Comparison of ENCODE assay signal across 11 cellular contexts in the genomic region with DNA sequence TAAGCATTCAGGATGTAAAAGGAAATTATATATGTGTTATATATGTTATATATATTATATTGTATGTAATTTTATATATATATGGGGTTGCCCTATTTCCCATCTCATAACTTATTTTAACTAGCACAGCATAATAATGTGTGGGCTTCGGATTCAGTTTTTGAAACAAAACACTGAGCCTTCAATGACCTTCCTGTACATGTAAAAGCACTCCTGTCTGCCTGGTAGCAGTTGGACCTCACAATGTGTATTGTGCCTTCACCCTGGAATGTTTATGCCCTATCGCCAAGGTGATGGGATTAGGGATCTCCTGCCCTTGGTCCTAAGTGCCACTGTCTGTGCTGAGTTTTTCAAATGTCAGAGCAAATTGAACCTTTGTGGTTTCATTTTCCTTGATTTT.
DNase-seq lines count a peak whose midpoint lies in the region; ATAC-seq lines count a peak whose summit lies in the region.
"Had no signal": no experiment of that assay in that cellular context is flagged by ENCODE, and none has a peak within 500 bp of the region (broad histone marks: within the 10 kb centered on the region; RNA-seq: fewer than 3 reads in every experiment).

No MANE protein-coding gene starts in this region.

- DNase-seq in stimulated activated CD4-positive, alpha-beta T cell treated with anti-CD3 and anti-CD28 coated beads, Interleukin-15, amount 100 ng/mL, for 24 hours = peak; percentile 15
- DNase-seq in stimulated activated CD4-positive, alpha-beta T cell treated with anti-CD3 and anti-CD28 coated beads, Interleukin-4, amount 100 ng/mL, for 4 hours = no peak
- DNase-seq in SJSA1 (ENCODE audit: low read depth in 1 of 2, low spot score in 2 of 2) (peak; percentile 2 to 81), left ventricle myocardium superior (no peak), H7 (no peak), occipital lobe (lab: John Stamatoyannopoulos, UW) (no peak)
- no peak for DNase-seq in activated T-helper 1 cell treated with anti-CD3 and anti-CD28 coated beads, Interleukin-12 subunit alpha, Interleukin-12 subunit beta, Interleukin-2, Interleukin-4 antibody, amounts not matched to agents 30 ng/mL and 10 ng/mL and 1 ng/mL, durations not matched to agents 14 hours and 24 hours and 36 hours (ENCODE audit: low spot score)
- DNase-seq in effector CD8-positive, alpha-beta T cell (lab: John Stamatoyannopoulos, UW) = no peak
- DNase-seq: activated naive CD8-positive, alpha-beta T cell treated with anti-CD3 and anti-CD28 coated beads, Interleukin-2, amount 10 ng/mL, durations not matched to agents 7 days and 5 days; NCI-H1417 treated with DMSO at 0.1 percent for 48 hours had no signal

- no peaks in the 10 kb centered on the region for H3K4me1 ChIP-seq in SJSA1 (replicated peaks)

- H3K36me3 Mint-ChIP-seq in activated T-helper 1 cell treated with anti-CD3 and anti-CD28 coated beads, Interleukin-12 subunit alpha, Interleukin-12 subunit beta, Interleukin-2, Interleukin-4 antibody, amounts not matched to agents 30 ng/mL and 10 ng/mL and 1 ng/mL, durations not matched to agents 14 hours and 24 hours and 36 hours (ENCODE audit: low read depth) = no peaks in the 10 kb centered on the region
- H3K36me3 Mint-ChIP-seq: activated naive CD8-positive, alpha-beta T cell treated with anti-CD3 and anti-CD28 coated beads, Interleukin-2, amount 10 ng/mL, durations not matched to agents 7 days and 5 days had no signal

- H3K4me3 ChIP-seq in SJSA1 (no peak overlapping the region), H7 (ENCODE audit: insufficient read depth, low read depth, low read length) (no peak overlapping the region)

- no peaks in the 10 kb centered on the region for H3K27me3 Mint-ChIP-seq in activated T-helper 1 cell treated with anti-CD3 and anti-CD28 coated beads, Interleukin-12 subunit alpha, Interleukin-12 subunit beta, Interleukin-2, Interleukin-4 antibody, amounts not matched to agents 30 ng/mL and 10 ng/mL and 1 ng/mL, durations not matched to agents 14 hours and 24 hours and 36 hours (ENCODE audit: insufficient read depth)
- H3K27me3 Mint-ChIP-seq: activated naive CD8-positive, alpha-beta T cell treated with anti-CD3 and anti-CD28 coated beads, Interleukin-2, amount 10 ng/mL, durations not matched to agents 7 days and 5 days; B cell had no signal

- no peaks in the 10 kb centered on the region for H3K4me1 Mint-ChIP-seq in activated T-helper 1 cell treated with anti-CD3 and anti-CD28 coated beads, Interleukin-12 subunit alpha, Interleukin-12 subunit beta, Interleukin-2, Interleukin-4 antibody, amounts not matched to agents 30 ng/mL and 10 ng/mL and 1 ng/mL, durations not matched to agents 14 hours and 24 hours and 36 hours (ENCODE audit: low read depth)
- H3K4me1 Mint-ChIP-seq: activated naive CD8-positive, alpha-beta T cell treated with anti-CD3 and anti-CD28 coated beads, Interleukin-2, amount 10 ng/mL, durations not matched to agents 7 days and 5 days; B cell had no signal

- no peak overlapping the region for H3K27ac ChIP-seq in SJSA1

- H3K27me3 ChIP-seq in SJSA1 (replicated peaks) = no peaks in the 10 kb centered on the region
- no peaks in the 10 kb centered on the region for H3K27me3 ChIP-seq in H7 (ENCODE audit: control insufficient read depth, insufficient read depth, low read length)

- peak; percentile 68 for ATAC-seq in left ventricle myocardium superior

- no peaks in the 10 kb centered on the region for H3K9me3 ChIP-seq in SJSA1 (replicated peaks)

- H3K9me3 Mint-ChIP-seq in activated T-helper 1 cell treated with anti-CD3 and anti-CD28 coated beads, Interleukin-12 subunit alpha, Interleukin-12 subunit beta, Interleukin-2, Interleukin-4 antibody, amounts not matched to agents 30 ng/mL and 10 ng/mL and 1 ng/mL, durations not matched to agents 14 hours and 24 hours and 36 hours = peaks cover 17% of the 10 kb centered on the region

- H3K36me3 ChIP-seq in SJSA1 = no peaks in the 10 kb centered on the region
- H3K36me3 ChIP-seq in H7 (replicated peaks; ENCODE audit: control insufficient read depth, insufficient read depth, low read length) = no peaks in the 10 kb centered on the region

- intact Hi-C loops in left ventricle myocardium superior (cut with micrococcal nuclease) = no loop called here
- intact Hi-C loops in activated T-helper 1 cell treated with anti-CD3 and anti-CD28 coated beads, Interleukin-12 subunit alpha, Interleukin-12 subunit beta, Interleukin-2, Interleukin-4 antibody, amounts not matched to agents 30 ng/mL and 10 ng/mL and 1 ng/mL, durations not matched to agents 14 hours and 24 hours and 36 hours (cut with micrococcal nuclease) = no loop called here

- H3K4me3 Mint-ChIP-seq in activated T-helper 1 cell treated with anti-CD3 and anti-CD28 coated beads, Interleukin-12 subunit alpha, Interleukin-12 subunit beta, Interleukin-2, Interleukin-4 antibody, amounts not matched to agents 30 ng/mL and 10 ng/mL and 1 ng/mL, durations not matched to agents 14 hours and 24 hours and 36 hours = no peak overlapping the region
- H3K4me3 Mint-ChIP-seq: activated naive CD8-positive, alpha-beta T cell treated with anti-CD3 and anti-CD28 coated beads, Interleukin-2, amount 10 ng/mL, durations not matched to agents 7 days and 5 days; B cell had no signal

- H3K27ac Mint-ChIP-seq in activated T-helper 1 cell treated with anti-CD3 and anti-CD28 coated beads, Interleukin-12 subunit alpha, Interleukin-12 subunit beta, Interleukin-2, Interleukin-4 antibody, amounts not matched to agents 30 ng/mL and 10 ng/mL and 1 ng/mL, durations not matched to agents 14 hours and 24 hours and 36 hours = no peak overlapping the region
- H3K27ac Mint-ChIP-seq: activated naive CD8-positive, alpha-beta T cell treated with anti-CD3 and anti-CD28 coated beads, Interleukin-2, amount 10 ng/mL, durations not matched to agents 7 days and 5 days; B cell had no signal

Comparison
In these comparisons a context has a peak if more than half of its experiments do, and no peak if none do; other contexts are left out.
1. DNase-seq: peak in stimulated activated CD4-positive, alpha-beta T cell treated with anti-CD3 and anti-CD28 coated beads, Interleukin-15, amount 100 ng/mL, for 24 hours (single experiment) and SJSA1 (2 of 2); none in stimulated activated CD4-positive, alpha-beta T cell treated with anti-CD3 and anti-CD28 coated beads, Interleukin-4, amount 100 ng/mL, for 4 hours (0 of 2), left ventricle myocardium superior (single experiment), H7 (single experiment), occipital lobe (single experiment), activated T-helper 1 cell treated with anti-CD3 and anti-CD28 coated beads, Interleukin-12 subunit alpha, Interleukin-12 subunit beta, Interleukin-2, Interleukin-4 antibody, amounts not matched to agents 30 ng/mL and 10 ng/mL and 1 ng/mL, durations not matched to agents 14 hours and 24 hours and 36 hours (single experiment) and effector CD8-positive, alpha-beta T cell (single experiment).